ENCODE assay signal across 8 cellular contexts in genomic region chr14:73886449-73887115, GRCh38.
DNase-seq lines count a peak whose midpoint lies in the region; ATAC-seq and TF ChIP-seq lines count a peak whose summit lies in the region.

A gene with protein sequence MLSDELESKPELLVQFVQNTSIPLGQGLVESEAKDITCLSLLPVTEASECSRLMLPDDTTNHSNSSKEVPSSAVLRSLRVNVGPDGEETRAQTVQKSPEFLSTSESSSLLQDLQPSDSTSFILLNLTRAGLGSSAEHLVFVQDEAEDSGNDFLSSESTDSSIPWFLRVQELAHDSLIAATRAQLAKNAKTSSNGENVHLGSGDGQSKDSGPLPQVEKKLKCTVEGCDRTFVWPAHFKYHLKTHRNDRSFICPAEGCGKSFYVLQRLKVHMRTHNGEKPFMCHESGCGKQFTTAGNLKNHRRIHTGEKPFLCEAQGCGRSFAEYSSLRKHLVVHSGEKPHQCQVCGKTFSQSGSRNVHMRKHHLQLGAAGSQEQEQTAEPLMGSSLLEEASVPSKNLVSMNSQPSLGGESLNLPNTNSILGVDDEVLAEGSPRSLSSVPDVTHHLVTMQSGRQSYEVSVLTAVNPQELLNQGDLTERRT (plus strand): TSS chr14:73886859. CDS start chr14:73892176, 5,317 bp downstream.

- DNase-seq in AG09319 (ENCODE audit: extremely low read depth, low read depth), result peak; percentile 96
- peak; percentile 94 for DNase-seq in NCI-H446 treated with DMSO at 0.1 percent for 48 hours (lab: John Stamatoyannopoulos, UW)
- DNase-seq in cerebellar cortex (ENCODE audit: low spot score), result peak; percentile 94
- peak; percentile 98 for DNase-seq in islet precursor cell
- DNase-seq in stimulated activated CD4-positive, alpha-beta T cell treated with anti-CD3 and anti-CD28 coated beads, Interleukin-12 subunit alpha, Interleukin-12 subunit beta, amount 100 ng/mL, for 48 hours (ENCODE audit: low read depth in 2 of 3, low spot score in 1 of 3), result peak; percentile 91 to 94 (median 91)

- ATAC-seq in GM19035 (IDR thresholded peaks at IDR 0.05; ENCODE audit: unreplicated experiment) (peak; percentile 92), HG03354 (IDR thresholded peaks at IDR 0.05; ENCODE audit: poor library complexity, severe bottlenecking, unreplicated experiment) (peak; percentile 96)
- ATAC-seq in activated CD4-positive, CD25-positive, alpha-beta regulatory T cell treated with anti-CD3 and anti-CD28 coated beads, Interleukin-2, amount 50 U/mL, for 24 hours, result peak; percentile 99

- no peak for TF ChIP-seq CTCF in AG09319 (IDR thresholded peaks at IDR 0.05; ENCODE audit: low read depth, low read length)

Comparison
In these comparisons a context has a peak if more than half of its experiments do, and no peak if none do; other contexts are left out.
1. Peak in every context shown above with its lines: DNase-seq and ATAC-seq.